ENCODE assay signal across 8 cellular contexts in genomic region chr2:174699993-174700766, GRCh38.
DNase-seq lines count a peak whose midpoint lies in the region; ATAC-seq and TF ChIP-seq lines count a peak whose summit lies in the region.

No MANE protein-coding gene starts in this region.

- POLR2A ChIA-PET in GM10248 (lab: Yijun Ruan, JAX) = no interaction called here

- in situ Hi-C loops in KBM-7 (cut with MboI; ENCODE audit: low pct_unique_long_range_greater_than_20kb, low sequenced_read_pairs) = loop anchor here (25.0 kb wide), 2 partner anchors 113 to 238 kb away; partner anchors contain the start of gene WIPF1

- peaks cover 20% of the 10 kb centered on the region for H3K4me1 ChIP-seq in mesendoderm (ENCODE audit: control insufficient read depth, low read depth, low read length)

- WGBS in mesendoderm (ENCODE audit: extremely low coverage, insufficient coverage, low lambda C conversion rate) = 100% methylated on average over 1 of the region's 4 CpGs

- H3K27ac ChIP-seq in mesendoderm (ENCODE audit: low read depth, low read length) = no peak overlapping the region

- peak overlapping the region; percentile 93 for H2BK120ac ChIP-seq in mesendoderm (ENCODE audit: low read depth, low read length)

- no peak overlapping the region for H3K23ac ChIP-seq in mesendoderm (ENCODE audit: low read length)

- CTCF ChIA-PET in GM10248 (lab: Yijun Ruan, JAX) = interaction anchor here (0.6 to 7.9 kb wide), 46 partner anchors 9 to 1463 kb away, joined by 3 to 150 read pairs (median 4); partner anchors contain the start of gene WIPF1

- ATAC-seq in GM21360 (IDR thresholded peaks at IDR 0.05; ENCODE audit: unreplicated experiment) = no peak

- no peak overlapping the region for H2BK15ac ChIP-seq in mesendoderm (replicated peaks; ENCODE audit: low read depth)

- H3K79me1 ChIP-seq in mesendoderm (ENCODE audit: low read length) = no peaks in the 10 kb centered on the region

- no peaks in the 10 kb centered on the region for H3K27me3 ChIP-seq in mesendoderm (ENCODE audit: insufficient read depth, low read length, poor library complexity)

- H3K36me3 ChIP-seq in mesendoderm (ENCODE audit: control insufficient read depth, insufficient read depth, low read length) = no peaks in the 10 kb centered on the region

- no peak overlapping the region for H2AK5ac ChIP-seq in mesendoderm (ENCODE audit: low read length)

- TF ChIP-seq CTCF in AG10803 (conservative IDR thresholded peaks at IDR 0.05; ENCODE audit: low read length) (peak; percentile 70), GM10248 (IDR thresholded peaks at IDR 0.05; ENCODE audit: control extremely low read depth, extremely low read depth, low read depth, missing control alignments) (peak; percentile 81)

- peak overlapping the region; percentile 41 for H3K18ac ChIP-seq in mesendoderm (ENCODE audit: low read length)

- H2BK5ac ChIP-seq in mesendoderm (ENCODE audit: low read length) = peak overlapping the region; percentile 57

- DNase-seq in AG10803 (ENCODE audit: low read depth) = peak; percentile 58
- peak; percentile 65 for DNase-seq in GM10248 (ENCODE audit: extremely low spot score)
- DNase-seq in KBM-7 = peak; percentile 59
- DNase-seq in RPMI7951 (ENCODE audit: low read depth) = peak; percentile 62
- peak; percentile 29 for DNase-seq in effector CD4-positive, alpha-beta T cell
- DNase-seq in mesendoderm = peak; percentile 73
- DNase-seq in GM19240 (ENCODE audit: insufficient read length, low spot score) = no peak

- H3K79me2 ChIP-seq in mesendoderm (ENCODE audit: control insufficient read depth, insufficient read depth, low read length) = no peaks in the 10 kb centered on the region

- no peak overlapping the region for H4K8ac ChIP-seq in mesendoderm (ENCODE audit: low read depth, low read length)

- no peak overlapping the region for H3K9ac ChIP-seq in mesendoderm (ENCODE audit: low read length)

- H3K56ac ChIP-seq in mesendoderm (ENCODE audit: low read length) = peak overlapping the region; percentile 92

- H3K4me2 ChIP-seq in mesendoderm (ENCODE audit: low read length) = no peak overlapping the region

- H3K4ac ChIP-seq in mesendoderm (ENCODE audit: low read depth, low read length) = peak overlapping the region; percentile 46

- H4K5ac ChIP-seq in mesendoderm (ENCODE audit: low read length) = no peak overlapping the region

- no peak overlapping the region for H3K4me3 ChIP-seq in AG10803 (ENCODE audit: low read length)
- H3K4me3 ChIP-seq in mesendoderm (ENCODE audit: low read length) = no peak overlapping the region
